ENCODE assay signal across 1 cellular context in the genomic region with DNA sequence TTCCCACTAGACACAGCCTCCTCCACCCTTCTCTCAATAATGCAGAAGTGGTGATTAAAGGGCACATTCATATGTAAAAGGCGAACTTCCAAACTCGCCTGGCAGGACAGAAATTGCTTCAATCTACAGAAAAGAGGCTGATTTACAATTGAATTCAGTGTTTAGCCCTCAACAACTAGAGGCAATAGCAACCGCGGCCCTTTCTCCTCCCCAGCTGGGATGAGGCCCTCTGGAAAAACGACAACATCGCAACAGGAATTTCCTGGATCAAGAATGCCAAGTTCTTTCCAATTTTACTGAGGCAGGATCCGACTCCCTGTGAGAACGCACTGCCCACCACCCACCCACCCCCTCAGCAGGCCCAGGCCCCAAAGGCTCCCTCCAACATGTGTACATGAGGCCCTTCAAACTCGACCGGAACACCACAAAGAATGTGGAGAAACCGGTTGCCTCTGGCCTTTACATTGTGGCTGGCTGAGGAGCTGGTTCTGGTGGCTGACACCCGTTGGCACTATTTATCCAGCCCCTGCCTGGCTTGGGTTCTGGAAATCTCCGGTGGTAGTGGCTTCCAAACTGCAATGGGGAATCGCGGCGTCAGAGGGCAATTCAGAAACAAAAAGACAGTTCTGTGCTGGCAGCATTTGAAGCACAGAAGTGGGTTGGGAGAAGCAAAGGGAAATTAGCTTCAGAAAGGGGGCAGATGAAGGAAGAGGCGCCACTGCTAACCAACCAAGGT.
TF ChIP-seq lines count a peak whose summit lies in the region.

No MANE protein-coding gene starts in this region.

TF ChIP-seq in IMR-90, 13 proteins besides CTCF, POLR2A, EP300 and RAD21 (continued from another document):
- TF ChIP-seq, protein P1, sequence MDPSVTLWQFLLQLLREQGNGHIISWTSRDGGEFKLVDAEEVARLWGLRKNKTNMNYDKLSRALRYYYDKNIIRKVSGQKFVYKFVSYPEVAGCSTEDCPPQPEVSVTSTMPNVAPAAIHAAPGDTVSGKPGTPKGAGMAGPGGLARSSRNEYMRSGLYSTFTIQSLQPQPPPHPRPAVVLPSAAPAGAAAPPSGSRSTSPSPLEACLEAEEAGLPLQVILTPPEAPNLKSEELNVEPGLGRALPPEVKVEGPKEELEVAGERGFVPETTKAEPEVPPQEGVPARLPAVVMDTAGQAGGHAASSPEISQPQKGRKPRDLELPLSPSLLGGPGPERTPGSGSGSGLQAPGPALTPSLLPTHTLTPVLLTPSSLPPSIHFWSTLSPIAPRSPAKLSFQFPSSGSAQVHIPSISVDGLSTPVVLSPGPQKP (IDR thresholded peaks at IDR 0.05; ENCODE audit: borderline replicate concordance, low read depth, low read length) = no peak
- TF ChIP-seq FOS (IDR thresholded peaks at IDR 0.05; ENCODE audit: low read depth, low read length) (no peak), NFE2L2 (IDR thresholded peaks at IDR 0.05; ENCODE audit: low read depth, low read length) (no peak), CEBPB (IDR thresholded peaks at IDR 0.05; ENCODE audit: low read depth, low read length) (no peak)
